In the genomic region with DNA sequence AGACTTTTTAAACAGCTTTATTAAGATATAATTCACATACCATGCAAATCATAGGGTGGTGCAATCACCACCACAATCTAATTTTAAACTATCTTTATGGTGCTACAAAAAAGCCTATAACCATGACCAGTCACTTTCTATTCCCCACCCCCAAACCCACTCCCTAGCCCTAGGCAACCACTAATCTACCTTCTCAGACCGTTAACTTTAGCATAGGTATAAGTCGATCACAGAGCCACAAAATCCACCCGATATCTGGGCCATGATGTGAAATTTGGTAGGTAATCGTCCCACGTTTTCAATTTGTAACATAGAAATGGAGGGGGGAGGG, we compare ENCODE assay signal across 8 cellular contexts. TPM values are rescaled to one million over a fixed set of nuclear protein-coding genes. Genes with fewer than 3 reads are reported as not detected.
DNase-seq lines count a peak whose midpoint lies in the region; ATAC-seq, FAIRE-seq and TF ChIP-seq lines count a peak whose summit lies in the region.

No MANE protein-coding gene starts in this region.

- H3K36me3 Mint-ChIP-seq in activated T-cell treated with anti-CD3 and anti-CD28 coated beads, Interleukin-2, amount 50 U/mL, for 72 hours (ENCODE audit: insufficient read depth in 2 of 2): peaks cover 12 to 30% of the 10 kb centered on the region in 2 donors
- H3K36me3 Mint-ChIP-seq in IgD-negative memory B cell: no peaks in the 10 kb centered on the region

- H3K36me3 ChIP-seq in breast epithelium (no peaks in the 10 kb centered on the region), mucosa of descending colon (ENCODE audit: low read depth) (no peaks in the 10 kb centered on the region)

- DNase-seq in activated T-cell treated with anti-CD3 and anti-CD28 coated beads, Interleukin-2, amount 50 U/mL, for 72 hours: peak in 1 of 2 donors; percentile 10
- DNase-seq in activated T-cell treated with anti-CD3 and anti-CD28 coated beads for 4 hours: no peak
- no peak for DNase-seq in breast epithelium (ENCODE audit: low spot score in 2 of 2)
- DNase-seq in mucosa of descending colon: no peak
- DNase-seq in GM12892 (ENCODE audit: insufficient read length): no peak
- no peak for DNase-seq in GM10266 (ENCODE audit: extremely low spot score)
- no peak for DNase-seq in NCI-H128 (lab: John Stamatoyannopoulos, UW; ENCODE audit: unreplicated experiment)

- peak overlapping the region; percentile 92 to 96 for H3K27ac ChIP-seq in breast epithelium

- ATAC-seq in activated T-cell treated with anti-CD3 and anti-CD28 coated beads, Interleukin-2, amount 50 U/mL, for 72 hours (replicated peaks in 1 of 2): peak; percentile 30 to 42
- ATAC-seq in mucosa of descending colon: peak; percentile 17

- H3K9me3 Mint-ChIP-seq in activated T-cell treated with anti-CD3 and anti-CD28 coated beads, Interleukin-2, amount 50 U/mL, for 72 hours: no peaks in the 10 kb centered on the region
- no peaks in the 10 kb centered on the region for H3K9me3 Mint-ChIP-seq in IgD-negative memory B cell

- no peaks in the 10 kb centered on the region for H3K27me3 Mint-ChIP-seq in activated T-cell treated with anti-CD3 and anti-CD28 coated beads, Interleukin-2, amount 50 U/mL, for 72 hours (ENCODE audit: low read depth)
- H3K27me3 Mint-ChIP-seq in IgD-negative memory B cell: no peaks in the 10 kb centered on the region

- peak overlapping the region; percentile 71 to 90 (median 78) for H3K4me3 ChIP-seq in breast epithelium
- peak overlapping the region; percentile 74 for H3K4me3 ChIP-seq in mucosa of descending colon

- H3K4me1 Mint-ChIP-seq in activated T-cell treated with anti-CD3 and anti-CD28 coated beads, Interleukin-2, amount 50 U/mL, for 72 hours (ENCODE audit: low read depth): peaks cover 30% of the 10 kb centered on the region
- H3K4me1 Mint-ChIP-seq in IgD-negative memory B cell: peaks cover 24 to 28% (median 25%) of the 10 kb centered on the region in 3 donors

- peak overlapping the region; percentile 99 for H3K27ac Mint-ChIP-seq in activated T-cell treated with anti-CD3 and anti-CD28 coated beads, Interleukin-2, amount 50 U/mL, for 72 hours
- H3K27ac Mint-ChIP-seq in IgD-negative memory B cell: peak overlapping the region; percentile 95 to 99 (median 95)

- H3K27me3 ChIP-seq in breast epithelium: no peaks in the 10 kb centered on the region

- no peak for TF ChIP-seq POLR2A in breast epithelium (IDR thresholded peaks at IDR 0.05)
- no peak for TF ChIP-seq POLR2A in GM12892 (IDR thresholded peaks at IDR 0.05; ENCODE audit: low read depth, low read length)

- TF ChIP-seq CTCF in breast epithelium (IDR thresholded peaks at IDR 0.05): no peak
- TF ChIP-seq CTCF in mucosa of descending colon (IDR thresholded peaks at IDR 0.05): no peak
- TF ChIP-seq CTCF in GM10266 (IDR thresholded peaks at IDR 0.05; ENCODE audit: control insufficient read depth, insufficient read depth, low read depth, missing control alignments): no peak

- peaks cover 0 to 6% of the 10 kb centered on the region in 2 donors for H3K4me1 ChIP-seq in breast epithelium
- H3K4me1 ChIP-seq in mucosa of descending colon (ENCODE audit: low read depth): peaks cover 9% of the 10 kb centered on the region

- H3K9me3 ChIP-seq in breast epithelium: no peaks in the 10 kb centered on the region
- no peaks in the 10 kb centered on the region for H3K9me3 ChIP-seq in mucosa of descending colon

- peak overlapping the region; percentile 99 for H3K4me3 Mint-ChIP-seq in activated T-cell treated with anti-CD3 and anti-CD28 coated beads, Interleukin-2, amount 50 U/mL, for 72 hours
- H3K4me3 Mint-ChIP-seq in IgD-negative memory B cell: peak overlapping the region; percentile 97 to 99 (median 98)

- no peak for FAIRE-seq in GM12892 (lab: Jason Lieb, UNC)

- intact Hi-C loops in breast epithelium (cut with DNase I; ENCODE audit: low total_unique reads) (no loop called here), mucosa of descending colon (cut with DNase I, micrococcal nuclease) (no loop called here)

RNA-seq across cellular contexts. Expression of a gene that starts 0.5 kb away (rescaled TPM):
- total RNA-seq in activated T-cell treated with anti-CD3 and anti-CD28 coated beads, Interleukin-2, amount 50 U/mL, for 72 hours: 10 to 100 TPM; 63.4 to 68.0 TPM
- polyA plus RNA-seq in IgD-negative memory B cell: 16.0 TPM
- 10 to 100 TPM; 12.1 to 12.8 (median 12.3) TPM for total RNA-seq in breast epithelium
- total RNA-seq in mucosa of descending colon: 10 to 100 TPM; 31.0 to 36.3 (median 31.6) TPM
- polyA plus RNA-seq in GM12892 (2012; ENCODE audit: missing spikeins): 17.2 TPM

RNA-seq across cellular contexts. Expression of a gene that starts 44.9 kb away (rescaled TPM):
- total RNA-seq in activated T-cell treated with anti-CD3 and anti-CD28 coated beads, Interleukin-2, amount 50 U/mL, for 72 hours: 1 to 10 TPM; 1.8 TPM
- 0.66 TPM for polyA plus RNA-seq in IgD-negative memory B cell
- total RNA-seq in breast epithelium: under 1 TPM; 0.16 to 0.98 (median 0.88) TPM
- under 1 TPM; 0.43 to 0.95 (median 0.90) TPM for total RNA-seq in mucosa of descending colon
- not detected for polyA plus RNA-seq in GM12892 (2012; ENCODE audit: missing spikeins)
